ENCODE assay signal across 11 cellular contexts in genomic region chr17:10875411-10875810, GRCh38. TPM values are rescaled to one million over a fixed set of nuclear protein-coding genes. Genes with fewer than 3 reads are reported as not detected.
A peak's percentile ranks its signal among the peaks of the same experiment; 100 is the strongest.
DNase-seq lines count a peak whose midpoint lies in the region; ATAC-seq lines count a peak whose summit lies in the region.
"Had no signal": no experiment of that assay in that cellular context is flagged by ENCODE, and none has a peak within 500 bp of the region (broad histone marks: within the 10 kb centered on the region; RNA-seq: fewer than 3 reads in every experiment).

No MANE protein-coding gene starts in this region.

- no peaks in the 10 kb centered on the region for H3K27me3 Mint-ChIP-seq in activated naive CD8-positive, alpha-beta T cell treated with anti-CD3 and anti-CD28 coated beads, Interleukin-2, amount 10 ng/mL, durations not matched to agents 7 days and 5 days
- peaks cover 18 to 56% of the 10 kb centered on the region in 2 donors for H3K27me3 Mint-ChIP-seq in effector memory CD8-positive, alpha-beta T cell

- POLR2A ChIA-PET in activated naive CD8-positive, alpha-beta T cell treated with anti-CD3 and anti-CD28 coated beads, Interleukin-2, amount 10 ng/mL, durations not matched to agents 7 days and 5 days (lab: Charles Lee), result no interaction called here

- H3K27ac Mint-ChIP-seq in activated naive CD8-positive, alpha-beta T cell treated with anti-CD3 and anti-CD28 coated beads, Interleukin-2, amount 10 ng/mL, durations not matched to agents 7 days and 5 days, result no peak overlapping the region
- H3K27ac Mint-ChIP-seq in effector memory CD8-positive, alpha-beta T cell, result no peak overlapping the region

- H3K4me3 Mint-ChIP-seq in activated naive CD8-positive, alpha-beta T cell treated with anti-CD3 and anti-CD28 coated beads, Interleukin-2, amount 10 ng/mL, durations not matched to agents 7 days and 5 days, result no peak overlapping the region
- H3K4me3 Mint-ChIP-seq in effector memory CD8-positive, alpha-beta T cell, result no peak overlapping the region

- no peak overlapping the region for H3K4me3 ChIP-seq in Jurkat, Clone E6-1 (ENCODE audit: low read length)
- H3K4me3 ChIP-seq: psoas muscle had no signal

- H3K36me3 Mint-ChIP-seq in activated naive CD8-positive, alpha-beta T cell treated with anti-CD3 and anti-CD28 coated beads, Interleukin-2, amount 10 ng/mL, durations not matched to agents 7 days and 5 days, result no peaks in the 10 kb centered on the region
- no peaks in the 10 kb centered on the region for H3K36me3 Mint-ChIP-seq in effector memory CD8-positive, alpha-beta T cell (ENCODE audit: insufficient read depth)

- H3K9me3 Mint-ChIP-seq in activated naive CD8-positive, alpha-beta T cell treated with anti-CD3 and anti-CD28 coated beads, Interleukin-2, amount 10 ng/mL, durations not matched to agents 7 days and 5 days, result no peaks in the 10 kb centered on the region
- no peaks in the 10 kb centered on the region for H3K9me3 Mint-ChIP-seq in effector memory CD8-positive, alpha-beta T cell

- no peak for ATAC-seq in activated naive CD8-positive, alpha-beta T cell treated with anti-CD3 and anti-CD28 coated beads, Interleukin-2, amount 10 ng/mL, durations not matched to agents 7 days and 5 days (ENCODE audit: low read depth)
- ATAC-seq in HG03354 (IDR thresholded peaks at IDR 0.05; ENCODE audit: poor library complexity, severe bottlenecking, unreplicated experiment), result no peak
- ATAC-seq in effector memory CD8-positive, alpha-beta T cell (replicated peaks), result no peak

- H3K4me1 Mint-ChIP-seq in activated naive CD8-positive, alpha-beta T cell treated with anti-CD3 and anti-CD28 coated beads, Interleukin-2, amount 10 ng/mL, durations not matched to agents 7 days and 5 days, result peaks cover 1% of the 10 kb centered on the region
- no peaks in the 10 kb centered on the region for H3K4me1 Mint-ChIP-seq in effector memory CD8-positive, alpha-beta T cell (ENCODE audit: low read depth in 2 of 2)

- DNase-seq in Daoy (ENCODE audit: low read depth) (peak; percentile 25), midbrain (lab: John Stamatoyannopoulos, UW) (peak; percentile 1), SIG-M5 treated with dmso at 0.1 percent for 504 hours (lab: John Stamatoyannopoulos, UW; ENCODE audit: unreplicated experiment) (no peak), COR-L47 (lab: John Stamatoyannopoulos, UW) (no peak)
- DNase-seq in Jurkat, Clone E6-1 (ENCODE audit: low read depth, low spot score), result peak; percentile 20
- peak; percentile 32 for DNase-seq in activated naive CD8-positive, alpha-beta T cell treated with anti-CD3 and anti-CD28 coated beads, Interleukin-2, amount 10 ng/mL, durations not matched to agents 7 days and 5 days
- DNase-seq in effector memory CD8-positive, alpha-beta T cell, result no peak
- DNase-seq: NCI-H226 had no signal

RNA-seq across cellular contexts. Expression of gene PIRT, which starts 37.5 kb away (rescaled TPM):
- not detected in 2 replicates for total RNA-seq in Daoy (2014; rRNA removed; shearing (Covaris generic))
- not detected for polyA plus RNA-seq in Jurkat, Clone E6-1 (2012; ENCODE audit: insufficient read depth, insufficient read length)
- not detected for total RNA-seq in activated naive CD8-positive, alpha-beta T cell treated with anti-CD3 and anti-CD28 coated beads, Interleukin-2, amount 10 ng/mL, durations not matched to agents 7 days and 5 days
- total RNA-seq: bronchial epithelial cell, psoas muscle had no signal

Comparison
In these comparisons a context has a peak if more than half of its experiments do, and no peak if none do; other contexts are left out.
1. DNase-seq: peak in Daoy (single experiment), Jurkat, Clone E6-1 (single experiment), activated naive CD8-positive, alpha-beta T cell treated with anti-CD3 and anti-CD28 coated beads, Interleukin-2, amount 10 ng/mL, durations not matched to agents 7 days and 5 days (single experiment) and midbrain (single experiment); none in SIG-M5 treated with dmso at 0.1 percent for 504 hours (single experiment), effector memory CD8-positive, alpha-beta T cell (0 of 3) and COR-L47 (single experiment).